10 cellular contexts compared by ENCODE assay signal in genomic region chr12:108629156-108629555, GRCh38. TPM values are rescaled to one million over a fixed set of nuclear protein-coding genes. Genes with fewer than 3 reads are reported as not detected.
DNase-seq lines count a peak whose midpoint lies in the region; ATAC-seq, FAIRE-seq and TF ChIP-seq lines count a peak whose summit lies in the region.
"Had no signal": no experiment of that assay in that cellular context is flagged by ENCODE, and none has a peak within 500 bp of the region (broad histone marks: within the 10 kb centered on the region; RNA-seq: fewer than 3 reads in every experiment).

No MANE protein-coding gene starts in this region.

- no peak for TF ChIP-seq POLR2A in GM12878 (IDR thresholded peaks at IDR 0.05; ENCODE audit: low read depth, low read length)
- no peak for TF ChIP-seq POLR2A in gastroesophageal sphincter (IDR thresholded peaks at IDR 0.05)

- WGBS in GM12878 (ENCODE audit: insufficient coverage, insufficient replicate concordance, low lambda C conversion rate, missing lambda C conversion rate) = 21% methylated on average over 4 of the region's 4 CpGs
- 60% methylated on average over 1 of the region's 4 CpGs; no CpG with 5 or more reads in 1 of the 2 donors for WGBS in gastroesophageal sphincter (ENCODE audit: low coverage in 1 of 2), 2 donors

- TF ChIP-seq EP300 in GM12878 (IDR thresholded peaks at IDR 0.05; ENCODE audit: borderline replicate concordance in 1 of 2, control insufficient read depth in 1 of 2, low read depth in 2 of 2, low read length in 2 of 2) = no peak
- TF ChIP-seq EP300 in gastroesophageal sphincter (IDR thresholded peaks at IDR 0.05) = no peak

- 0 out of 2 replicates have a peak overlapping the region, but pooled peaks have one; percentile 12 for H3K4me3 ChIP-seq in GM12878
- H3K4me3 ChIP-seq in muscle layer of duodenum (ENCODE audit: low read depth in 1 of 2, low read length in 2 of 2) = no peak overlapping the region
- no peak overlapping the region for H3K4me3 ChIP-seq in gastroesophageal sphincter

- peak overlapping the region; percentile 87 for H3K4me2 ChIP-seq in GM12878 (ENCODE audit: control insufficient read depth, insufficient read depth)

- SMC1A ChIA-PET in GM12878 (lab: Charles Lee; ENCODE audit: uncharacterized antibody, unreplicated experiment) = interaction anchor here (8.1 to 16.7 kb wide), 2 partner anchors 10 to 61 kb away, joined by 81 to 397 read pairs; partner anchors contain the start of genes ISCU and SART3

- H3K36me3 ChIP-seq in GM12878 (ENCODE audit: control insufficient read depth in 2 of 2, insufficient read depth in 2 of 2, low read length in 1 of 2) = peaks cover 0 to 3% of the 10 kb centered on the region in 2 experiments; a peak in 1 of 4 replicates
- no peaks in the 10 kb centered on the region for H3K36me3 ChIP-seq in muscle layer of duodenum (ENCODE audit: control insufficient read depth in 1 of 2, insufficient read depth in 2 of 2, low read length in 2 of 2)
- H3K36me3 ChIP-seq in gastroesophageal sphincter = no peaks in the 10 kb centered on the region

- no peak for TF ChIP-seq CTCF in GM12878 (IDR thresholded peaks at IDR 0.05 in 2 of 3, conservative IDR thresholded peaks at IDR 0.05 in 1 of 3; ENCODE audit: control insufficient read depth in 2 of 3, extremely low read depth in 1 of 3, insufficient read depth in 1 of 3, low read depth in 3 of 3, low read length in 3 of 3)
- no peak for TF ChIP-seq CTCF in gastroesophageal sphincter (IDR thresholded peaks at IDR 0.05)

- CTCF ChIA-PET in GM12878 (lab: Yijun Ruan, JAX) = interaction anchor here (13.9 to 17.2 kb wide), 3 partner anchors 10 to 61 kb away, joined by 156 to 244 read pairs (median 193); partner anchors contain the start of gene ISCU

- H3K79me2 ChIP-seq in GM12878 (ENCODE audit: control insufficient read depth, insufficient read depth, low read length) = peaks cover 22% of the 10 kb centered on the region

- in situ Hi-C loops in GM12878 (cut with MboI) = no loop called here

- H3K9me3 ChIP-seq in GM12878 (replicated peaks; ENCODE audit: control insufficient read depth, insufficient read depth, low read length) = no peaks in the 10 kb centered on the region
- no peaks in the 10 kb centered on the region for H3K9me3 ChIP-seq in muscle layer of duodenum (ENCODE audit: control insufficient read depth in 1 of 2, low read length in 2 of 2)
- no peaks in the 10 kb centered on the region for H3K9me3 ChIP-seq in gastroesophageal sphincter

- no peak for FAIRE-seq in GM12878 (lab: Jason Lieb, UNC)

- H3K9ac ChIP-seq in GM12878 (ENCODE audit: control insufficient read depth, insufficient read depth, low read length) = peak overlapping the region; percentile 15

- no peak overlapping the region for H2AFZ ChIP-seq in GM12878 (ENCODE audit: control insufficient read depth, low read depth, low read length)

- BruUV-seq in GM12878 (replicated peaks; lab: Mats Ljungman, UMichigan) = no TSS peak

- no peaks in the 10 kb centered on the region for H3K27me3 ChIP-seq in GM12878 (replicated peaks in 1 of 2; ENCODE audit: control insufficient read depth in 2 of 2, insufficient read depth in 2 of 2, low read length in 1 of 2)
- H3K27me3 ChIP-seq in muscle layer of duodenum (ENCODE audit: low read depth, low read length) = no peaks in the 10 kb centered on the region
- H3K27me3 ChIP-seq in gastroesophageal sphincter = peaks cover 21% of the 10 kb centered on the region

- POLR2A ChIA-PET in GM12878 (lab: Charles Lee) = interaction anchor here (0.6 to 3.1 kb wide), 3 partner anchors 12 to 180 kb away, joined by 5 to 7 read pairs (median 7); no protein-coding TSS in a partner anchor

- H4K20me1 ChIP-seq in GM12878 (ENCODE audit: control insufficient read depth, insufficient read depth) = no peaks in the 10 kb centered on the region

- RAD21 ChIA-PET in GM12878 (lab: Charles Lee; ENCODE audit: unreplicated experiment) = interaction anchor here (1.0 to 17.3 kb wide), 3 partner anchors 11 to 63 kb away, joined by 3 to 413 read pairs (median 224); partner anchors contain the start of genes ISCU and SART3

- intact Hi-C loops in GM12878 (cut with micrococcal nuclease; ENCODE audit: unreplicated experiment) = no loop called here

- ATAC-seq in GM12878 (no peak), gastroesophageal sphincter (no peak), HG03196 (IDR thresholded peaks at IDR 0.05; ENCODE audit: unreplicated experiment) (no peak), GM21447 (IDR thresholded peaks at IDR 0.05; ENCODE audit: unreplicated experiment) (no peak), HG03378 (IDR thresholded peaks at IDR 0.05; ENCODE audit: unreplicated experiment) (no peak)

- TF ChIP-seq RAD21 in GM12878 (IDR thresholded peaks at IDR 0.05; ENCODE audit: insufficient read depth, low read depth, low read length) = no peak

- H3K4me1 ChIP-seq in GM12878 (ENCODE audit: control insufficient read depth, insufficient read depth, low read length) (peaks cover 63% of the 10 kb centered on the region), muscle layer of duodenum (ENCODE audit: control insufficient read depth in 1 of 2, insufficient read depth in 2 of 2, low read length in 2 of 2) (peaks cover 0 to 5% of the 10 kb centered on the region in 2 donors), gastroesophageal sphincter (peaks cover 0 to 13% (median 10%) of the 10 kb centered on the region in 3 donors)

- peak; percentile 28 for DNase-seq in stimulated activated CD4-positive, alpha-beta T cell treated with anti-CD3 and anti-CD28 coated beads, Interleukin-15, amount 100 ng/mL, for 24 hours
- DNase-seq in stimulated activated CD4-positive, alpha-beta T cell treated with anti-CD3 and anti-CD28 coated beads, Interleukin-12 subunit alpha, Interleukin-12 subunit beta, amount 100 ng/mL, for 4 hours = no peak
- DNase-seq in GM12878 (ENCODE audit: low read depth, low spot score) = no peak
- DNase-seq: NCI-H524 had no signal

- peak overlapping the region; percentile 71 for H3K27ac ChIP-seq in GM12878 (ENCODE audit: control insufficient read depth, insufficient read depth)
- H3K27ac ChIP-seq in muscle layer of duodenum (ENCODE audit: low read length) = peak overlapping the region; percentile 58
- peak overlapping the region in 2 of 4 donors; percentile 47 to 51 for H3K27ac ChIP-seq in gastroesophageal sphincter

RNA-seq across cellular contexts. Expression of gene SELPLG, which starts 4.5 kb away (rescaled TPM):
- total RNA-seq in GM12878 (2013; cell fraction: nucleolus; rRNA removed) = 102 and 112 TPM in 2 replicates
- total RNA-seq in GM12878 (2014; rRNA removed) (31.4 and 31.5 TPM in 2 replicates), GM12878 (2014; rRNA removed; fragmentation: Illumina TruSeq; extraction: Trizol) (15.2 and 17.0 TPM in 2 replicates), GM12878 (2021) (20.7 and 21.0 TPM in 2 replicates), gastroesophageal sphincter (10 to 100 TPM in 1 of 4 donors, 1 to 10 TPM in 3; 3.6 to 12.4 (median 5.5) TPM)
- 24.8 TPM for polyA plus RNA-seq in GM12878 (2011; ENCODE audit: low read depth)
- polyA plus RNA-seq in GM12878 (2011; rRNA removed) (10.6 and 24.1 TPM in 2 replicates), GM12878 (2014; fragmentation: Illumina TruSeq; extraction: Trizol) (8.7 and 25.8 TPM in 2 replicates), GM12878 (2014; fragmentation: Nextera tagmentation; extraction: Ambion mirVana) (1 to 10 TPM; 3.2 to 5.3 TPM), GM12878 (2014; rRNA removed) (32.3 and 33.3 TPM in 2 replicates), GM12878 (2016; fragmentation: Nextera tagmentation; extraction: Ambion mirVana) (10 to 100 TPM; 23.6 to 29.5 TPM)
- polyA plus RNA-seq in GM12878 (2011; cell fraction: cytosol; rRNA removed) = 39.6 and 46.7 TPM in 2 replicates
- polyA plus RNA-seq in GM12878 (2011; cell fraction: nucleus; rRNA removed) = 17.9 and 23.7 TPM in 2 replicates
- 44.5 and 45.4 TPM in 2 replicates for polyA plus RNA-seq in GM12878 (2012)
- polyA minus RNA-seq in GM12878 (2011; rRNA and poly(A)+ RNA removed) = 19.2 and 29.2 TPM in 2 replicates
- 4.7 and 6.8 TPM in 2 replicates for polyA minus RNA-seq in GM12878 (2011; cell fraction: cytosol; rRNA and poly(A)+ RNA removed)
- 4.2 and 6.7 TPM in 2 replicates for polyA minus RNA-seq in GM12878 (2011; cell fraction: nucleus; rRNA and poly(A)+ RNA removed)

RNA-seq across cellular contexts. Expression of gene TMEM119, which starts 31.3 kb away (rescaled TPM):
- total RNA-seq in GM12878 (2013; cell fraction: nucleolus; rRNA removed) = 0.27 TPM in 1 of 2 replicates, not detected in the other
- total RNA-seq in GM12878 (2014; rRNA removed) (0.05 and 0.11 TPM in 2 replicates), GM12878 (2014; rRNA removed; fragmentation: Illumina TruSeq; extraction: Trizol) (not detected in 2 replicates), GM12878 (2021) (0.44 TPM in 1 of 2 replicates, not detected in the other), gastroesophageal sphincter (1 to 10 TPM; 2.3 to 5.9 (median 4.5) TPM)
- polyA plus RNA-seq in GM12878 (2011; ENCODE audit: low read depth) = 0.22 TPM
- polyA plus RNA-seq in GM12878 (2011; rRNA removed) (0.23 and 0.29 TPM in 2 replicates), GM12878 (2014; fragmentation: Illumina TruSeq; extraction: Trizol) (not detected in 2 replicates), GM12878 (2014; fragmentation: Nextera tagmentation; extraction: Ambion mirVana) (not detected), GM12878 (2014; rRNA removed) (0.08 TPM in 1 of 2 replicates, not detected in the other), GM12878 (2016; fragmentation: Nextera tagmentation; extraction: Ambion mirVana) (under 1 TPM; 0.15 to 0.19 TPM)
- 0.19 and 0.35 TPM in 2 replicates for polyA plus RNA-seq in GM12878 (2011; cell fraction: cytosol; rRNA removed)
- polyA plus RNA-seq in GM12878 (2011; cell fraction: nucleus; rRNA removed) = 0.59 and 0.67 TPM in 2 replicates
- 0.12 and 0.53 TPM in 2 replicates for polyA plus RNA-seq in GM12878 (2012)
- 0.41 and 0.51 TPM in 2 replicates for polyA minus RNA-seq in GM12878 (2011; rRNA and poly(A)+ RNA removed)
- not detected in 2 replicates for polyA minus RNA-seq in GM12878 (2011; cell fraction: cytosol; rRNA and poly(A)+ RNA removed)
- 0.12 and 0.48 TPM in 2 replicates for polyA minus RNA-seq in GM12878 (2011; cell fraction: nucleus; rRNA and poly(A)+ RNA removed)
- total RNA-seq: pulmonary artery endothelial cell had no signal
